8 cellular contexts compared by ENCODE assay signal in genomic region chr10:72274213-72274729, GRCh38. TPM values are rescaled to one million over a fixed set of nuclear protein-coding genes. Genes with fewer than 3 reads are reported as not detected.
DNase-seq lines count a peak whose midpoint lies in the region; ATAC-seq and TF ChIP-seq lines count a peak whose summit lies in the region.

No MANE protein-coding gene starts in this region.

- H3K4ac ChIP-seq in mesendoderm (ENCODE audit: low read depth, low read length) = no peak overlapping the region

- H3K9ac ChIP-seq in HUES64 (ENCODE audit: low read depth, low read length) (peak overlapping the region; percentile 69), mesendoderm (ENCODE audit: low read length) (peak overlapping the region; percentile 95)

- peak overlapping the region; percentile 93 for H3K56ac ChIP-seq in mesendoderm (ENCODE audit: low read length)

- H3K4me1 ChIP-seq in HUES64 (ENCODE audit: insufficient read depth, low read length) (peaks cover 12% of the 10 kb centered on the region), mesendoderm (ENCODE audit: control insufficient read depth, low read depth, low read length) (peaks cover 1% of the 10 kb centered on the region), uterus (peaks cover 5 to 9% of the 10 kb centered on the region in 2 donors)

- H2BK5ac ChIP-seq in mesendoderm (ENCODE audit: low read length) = no peak overlapping the region

- no peak overlapping the region for H2AK5ac ChIP-seq in mesendoderm (ENCODE audit: low read length)

- intact Hi-C loops in uterus (cut with DNase I; ENCODE audit: low total_unique reads) = loop anchor here (10.0 kb wide), 2 partner anchors 59 to 61 kb away; partner anchors contain the start of genes ANAPC16 and ASCC1

- H2BK120ac ChIP-seq in mesendoderm (ENCODE audit: low read depth, low read length) = no peak overlapping the region

- H4K5ac ChIP-seq in mesendoderm (ENCODE audit: low read length) = no peak overlapping the region

- no peak for TF ChIP-seq CTCF in uterus (IDR thresholded peaks at IDR 0.05)

- peak overlapping the region; percentile 81 for H3K23ac ChIP-seq in mesendoderm (ENCODE audit: low read length)

- DNase-seq in caudate nucleus (lab: John Stamatoyannopoulos, UW) (peak in 12 of 61 donors; percentile 45 to 81 (median 64)), mesendoderm (no peak), uterus (peak in 1 of 2 donors; percentile 56), EL (no peak), NCI-H226 (no peak)

- ATAC-seq in HG02870 (IDR thresholded peaks at IDR 0.05; ENCODE audit: unreplicated experiment) = no peak

- WGBS in HUES64 = 2% methylated on average over 40 of the region's 40 CpGs
- WGBS in mesendoderm (ENCODE audit: extremely low coverage, insufficient coverage, low lambda C conversion rate) = no CpG with 5 or more reads among the region's 40 CpGs

- no peak overlapping the region for H3K18ac ChIP-seq in mesendoderm (ENCODE audit: low read length)

- H2BK15ac ChIP-seq in mesendoderm (replicated peaks; ENCODE audit: low read depth) = no peak overlapping the region

- no peak for TF ChIP-seq POLR2A in uterus (IDR thresholded peaks at IDR 0.05)

- H3K27ac ChIP-seq in HUES64 (ENCODE audit: low read depth, low read length) (no peak overlapping the region; the same call in 1 of the 2 replicates), caudate nucleus (ENCODE audit: low read depth, low read length) (peak overlapping the region; percentile 99), mesendoderm (ENCODE audit: low read depth, low read length) (peak overlapping the region; percentile 10), uterus (peak overlapping the region; percentile 90 to 92)

- peaks cover 14% of the 10 kb centered on the region for H3K36me3 ChIP-seq in HUES64 (ENCODE audit: insufficient read depth, low read length)
- no peaks in the 10 kb centered on the region for H3K36me3 ChIP-seq in mesendoderm (ENCODE audit: control insufficient read depth, insufficient read depth, low read length)
- H3K36me3 ChIP-seq in uterus = no peaks in the 10 kb centered on the region

- H3K9me3 ChIP-seq in HUES64 (ENCODE audit: insufficient read depth, low read depth, low read length) (no peaks in the 10 kb centered on the region), uterus (no peaks in the 10 kb centered on the region)

- H3K4me3 ChIP-seq in GM08714 (ENCODE audit: low read length) = peak overlapping the region; percentile 80
- peak overlapping the region; percentile 82 for H3K4me3 ChIP-seq in HUES64 (ENCODE audit: low read length)
- peak overlapping the region; percentile 81 for H3K4me3 ChIP-seq in mesendoderm (ENCODE audit: low read length)
- peak overlapping the region; percentile 77 to 97 for H3K4me3 ChIP-seq in uterus

- H3K79me1 ChIP-seq in mesendoderm (ENCODE audit: low read length) = peaks cover 5% of the 10 kb centered on the region

- no peak overlapping the region for H4K8ac ChIP-seq in mesendoderm (ENCODE audit: low read depth, low read length)

- no peaks in the 10 kb centered on the region for H3K27me3 ChIP-seq in HUES64 (ENCODE audit: insufficient read depth, low read length)
- no peaks in the 10 kb centered on the region for H3K27me3 ChIP-seq in mesendoderm (ENCODE audit: insufficient read depth, low read length, poor library complexity)
- H3K27me3 ChIP-seq in uterus = no peaks in the 10 kb centered on the region

- peak overlapping the region; percentile 97 for H3K4me2 ChIP-seq in mesendoderm (ENCODE audit: low read length)

- peaks cover 10% of the 10 kb centered on the region for H3K79me2 ChIP-seq in mesendoderm (ENCODE audit: control insufficient read depth, insufficient read depth, low read length)

RNA-seq across cellular contexts. Expression of gene DDIT4, which starts 0.5 kb away (rescaled TPM):
- polyA plus RNA-seq in HUES64 (2013, experiment 1 of 2) = 23.1 TPM
- polyA plus RNA-seq in HUES64 (2013, experiment 2 of 2) = 25.9 TPM
- 13.6 TPM for polyA plus RNA-seq in mesendoderm (2013, experiment 1 of 2)
- 13.8 TPM for polyA plus RNA-seq in mesendoderm (2013, experiment 2 of 2)
- total RNA-seq in uterus = 100 to 1,000 TPM; 118 to 210 (median 145) TPM

RNA-seq across cellular contexts. Expression of gene ASCC1, which starts 58.2 kb away (rescaled TPM):
- polyA plus RNA-seq in HUES64 (2013, experiment 1 of 2) = 25.0 TPM
- 31.3 TPM for polyA plus RNA-seq in HUES64 (2013, experiment 2 of 2)
- polyA plus RNA-seq in mesendoderm (2013, experiment 1 of 2) = 31.3 TPM
- 32.2 TPM for polyA plus RNA-seq in mesendoderm (2013, experiment 2 of 2)
- 100 to 1,000 TPM in 1 of 4 donors, 10 to 100 TPM in 3; 17.9 to 156 (median 38.4) TPM for total RNA-seq in uterus

RNA-seq across cellular contexts. Expression of gene ANAPC16, which starts 58.5 kb away (rescaled TPM):
- 49.6 TPM for polyA plus RNA-seq in HUES64 (2013, experiment 1 of 2)
- 60.2 TPM for polyA plus RNA-seq in HUES64 (2013, experiment 2 of 2)
- 46.8 TPM for polyA plus RNA-seq in mesendoderm (2013, experiment 1 of 2)
- polyA plus RNA-seq in mesendoderm (2013, experiment 2 of 2) = 43.6 TPM
- total RNA-seq in uterus = 100 to 1,000 TPM in 2 of 4 donors, 10 to 100 TPM in 2; 83.8 to 144 (median 101) TPM
